In genomic region chr1:230282157-230282556, GRCh38 we compare ENCODE assay signal across 11 cellular contexts.
DNase-seq lines count a peak whose midpoint lies in the region; ATAC-seq, FAIRE-seq and TF ChIP-seq lines count a peak whose summit lies in the region.
"Had no signal": no experiment of that assay in that cellular context is flagged by ENCODE, and none has a peak within 500 bp of the region (broad histone marks: within the 10 kb centered on the region; RNA-seq: fewer than 3 reads in every experiment).

No MANE protein-coding gene starts in this region.

- TF ChIP-seq POLR2A in vagina (IDR thresholded peaks at IDR 0.05) (no peak), GM12891 (IDR thresholded peaks at IDR 0.05; ENCODE audit: low read depth, low read length) (no peak)

- H3K4me1 Mint-ChIP-seq in stimulated activated naive CD8-positive, alpha-beta T cell treated with anti-CD3 and anti-CD28 coated beads, Interleukin-15, amount 100 ng/mL, for 72 hours = peaks cover 62% of the 10 kb centered on the region
- peaks cover 24% of the 10 kb centered on the region for H3K4me1 Mint-ChIP-seq in activated naive CD8-positive, alpha-beta T cell treated with anti-CD3 and anti-CD28 coated beads, Interleukin-2, amount 10 ng/mL, durations not matched to agents 7 days and 5 days

- peaks cover 1% of the 10 kb centered on the region for H3K36me3 Mint-ChIP-seq in activated naive CD8-positive, alpha-beta T cell treated with anti-CD3 and anti-CD28 coated beads, Interleukin-2, amount 10 ng/mL, durations not matched to agents 7 days and 5 days

- POLR2A ChIA-PET in activated naive CD8-positive, alpha-beta T cell treated with anti-CD3 and anti-CD28 coated beads, Interleukin-2, amount 10 ng/mL, durations not matched to agents 7 days and 5 days (lab: Charles Lee) = no interaction called here

- peak overlapping the region; percentile 63 to 90 for H3K27ac Mint-ChIP-seq in stimulated activated naive CD8-positive, alpha-beta T cell treated with anti-CD3 and anti-CD28 coated beads, Interleukin-15, amount 100 ng/mL, for 72 hours
- peak overlapping the region; percentile 85 for H3K27ac Mint-ChIP-seq in activated naive CD8-positive, alpha-beta T cell treated with anti-CD3 and anti-CD28 coated beads, Interleukin-2, amount 10 ng/mL, durations not matched to agents 7 days and 5 days
- H3K27ac Mint-ChIP-seq: WTC11 had no signal

- intact Hi-C loops in vagina (cut with DNase I) = no loop called here

- no peak for FAIRE-seq in GM12891 (lab: Jason Lieb, UNC)

- peak overlapping the region; percentile 10 for H3K27ac ChIP-seq in vagina

- no peaks in the 10 kb centered on the region for H3K27me3 ChIP-seq in vagina

- peaks cover 17% of the 10 kb centered on the region for H3K4me1 ChIP-seq in vagina

- no peaks in the 10 kb centered on the region for H3K9me3 Mint-ChIP-seq in stimulated activated naive CD8-positive, alpha-beta T cell treated with anti-CD3 and anti-CD28 coated beads, Interleukin-15, amount 100 ng/mL, for 72 hours
- H3K9me3 Mint-ChIP-seq in activated naive CD8-positive, alpha-beta T cell treated with anti-CD3 and anti-CD28 coated beads, Interleukin-2, amount 10 ng/mL, durations not matched to agents 7 days and 5 days = no peaks in the 10 kb centered on the region
- H3K9me3 Mint-ChIP-seq: WTC11 had no signal

- H3K4me3 Mint-ChIP-seq in stimulated activated naive CD8-positive, alpha-beta T cell treated with anti-CD3 and anti-CD28 coated beads, Interleukin-15, amount 100 ng/mL, for 72 hours = no peak overlapping the region
- H3K4me3 Mint-ChIP-seq in activated naive CD8-positive, alpha-beta T cell treated with anti-CD3 and anti-CD28 coated beads, Interleukin-2, amount 10 ng/mL, durations not matched to agents 7 days and 5 days = peak overlapping the region; percentile 55
- H3K4me3 Mint-ChIP-seq: WTC11 had no signal

- no peak for DNase-seq in stimulated activated naive CD8-positive, alpha-beta T cell treated with anti-CD3 and anti-CD28 coated beads, Interleukin-15, amount 100 ng/mL, for 72 hours
- DNase-seq in stimulated activated naive CD8-positive, alpha-beta T cell treated with anti-CD3 and anti-CD28 coated beads, Interleukin-15, Interleukin-2, amounts not matched to agents 100 U/mL and 50 U/mL, for 24 hours = no peak
- DNase-seq in NCI-H2029 treated with DMSO at 0.1 percent for 48 hours (lab: John Stamatoyannopoulos, UW) (peak; percentile 72), vagina (ENCODE audit: extremely low spot score in 2 of 2) (no peak), GM12891 (ENCODE audit: insufficient read length, low spot score) (no peak), NCI-H226 (no peak)
- peak; percentile 23 for DNase-seq in activated naive CD8-positive, alpha-beta T cell treated with anti-CD3 and anti-CD28 coated beads, Interleukin-2, amount 10 ng/mL, durations not matched to agents 7 days and 5 days
- DNase-seq: stimulated activated CD4-positive, alpha-beta T cell treated with anti-CD3 and anti-CD28 coated beads, Interleukin-2, amount 100 ng/mL, for 24 hours; substantia nigra had no signal

- peaks cover 0 to 22% of the 10 kb centered on the region in 2 donors for H3K36me3 ChIP-seq in vagina

- H3K4me3 ChIP-seq in vagina = no peak overlapping the region

- TF ChIP-seq CTCF in vagina (IDR thresholded peaks at IDR 0.05) = no peak

- H3K27me3 Mint-ChIP-seq in stimulated activated naive CD8-positive, alpha-beta T cell treated with anti-CD3 and anti-CD28 coated beads, Interleukin-15, amount 100 ng/mL, for 72 hours = no peaks in the 10 kb centered on the region
- no peaks in the 10 kb centered on the region for H3K27me3 Mint-ChIP-seq in activated naive CD8-positive, alpha-beta T cell treated with anti-CD3 and anti-CD28 coated beads, Interleukin-2, amount 10 ng/mL, durations not matched to agents 7 days and 5 days

- no peak for ATAC-seq in stimulated activated naive CD8-positive, alpha-beta T cell treated with anti-CD3 and anti-CD28 coated beads, Interleukin-15, amount 100 ng/mL, for 72 hours
- no peak for ATAC-seq in stimulated activated naive CD8-positive, alpha-beta T cell treated with anti-CD3 and anti-CD28 coated beads, Interleukin-15, Interleukin-2, amounts not matched to agents 100 U/mL and 50 U/mL, for 24 hours
- ATAC-seq in activated naive CD8-positive, alpha-beta T cell treated with anti-CD3 and anti-CD28 coated beads, Interleukin-2, amount 10 ng/mL, durations not matched to agents 7 days and 5 days (ENCODE audit: low read depth) = peak; percentile 65
- no peak for ATAC-seq in GM19324 (IDR thresholded peaks at IDR 0.05; ENCODE audit: low FRiP score, unreplicated experiment)
- ATAC-seq: WTC11 had no signal

- no peaks in the 10 kb centered on the region for H3K9me3 ChIP-seq in vagina

TF ChIP-seq in GM12891, 5 proteins besides CTCF, POLR2A, EP300 and RAD21:
- TF ChIP-seq PAX5 (IDR thresholded peaks at IDR 0.05; ENCODE audit: insufficient read depth, low read length, severe bottlenecking) (no peak), POLR2AphosphoS5 (IDR thresholded peaks at IDR 0.05; ENCODE audit: low read depth, low read length) (no peak), TAF1 (IDR thresholded peaks at IDR 0.05; ENCODE audit: low read depth, low read length) (no peak)

Comparison
In these comparisons a context has a peak if more than half of its experiments do, and no peak if none do; other contexts are left out.
1. DNase-seq: peak in NCI-H2029 treated with DMSO at 0.1 percent for 48 hours (single experiment) and activated naive CD8-positive, alpha-beta T cell treated with anti-CD3 and anti-CD28 coated beads, Interleukin-2, amount 10 ng/mL, durations not matched to agents 7 days and 5 days (single experiment); none in stimulated activated naive CD8-positive, alpha-beta T cell treated with anti-CD3 and anti-CD28 coated beads, Interleukin-15, amount 100 ng/mL, for 72 hours (0 of 2), stimulated activated naive CD8-positive, alpha-beta T cell treated with anti-CD3 and anti-CD28 coated beads, Interleukin-15, Interleukin-2, amounts not matched to agents 100 U/mL and 50 U/mL, for 24 hours (single experiment), vagina (0 of 2), GM12891 (single experiment) and NCI-H226 (single experiment).